ENCODE assay signal across 24 cellular contexts in genomic region chr17:29968271-29968670, GRCh38. TPM values are rescaled to one million over a fixed set of nuclear protein-coding genes. Genes with fewer than 3 reads are reported as not detected.
A peak's percentile ranks its signal among the peaks of the same experiment; 100 is the strongest.
DNase-seq lines count a peak whose midpoint lies in the region; ATAC-seq, FAIRE-seq and TF ChIP-seq lines count a peak whose summit lies in the region.
"Had no signal": no experiment of that assay in that cellular context is flagged by ENCODE, and none has a peak within 500 bp of the region (broad histone marks: within the 10 kb centered on the region; RNA-seq: fewer than 3 reads in every experiment).

No MANE protein-coding gene starts in this region.

- H3K79me2 ChIP-seq in astrocyte (ENCODE audit: insufficient read depth, low read length), result no peaks in the 10 kb centered on the region

- H3K4me1 Mint-ChIP-seq in astrocyte (ENCODE audit: low read depth, unreplicated experiment) (no peaks in the 10 kb centered on the region), progenitor cell of endocrine pancreas (ENCODE audit: low read depth) (no peaks in the 10 kb centered on the region)
- H3K4me1 Mint-ChIP-seq in activated CD8-positive, alpha-beta memory T cell treated with anti-CD3 and anti-CD28 coated beads, Interleukin-2, amount 10 ng/mL, durations not matched to agents 7 days and 5 days, result no peaks in the 10 kb centered on the region
- H3K4me1 Mint-ChIP-seq: CD4-positive, alpha-beta memory T cell; GM23338; H9 had no signal

- DNase-seq in COLO829 (ENCODE audit: low spot score), result peak; percentile 26
- no peak for DNase-seq in HTR-8/SVneo (ENCODE audit: insufficient read length, low spot score)
- peak; percentile 14 for DNase-seq in astrocyte (ENCODE audit: low read depth)
- DNase-seq in AG20443 (ENCODE audit: low spot score), result no peak
- DNase-seq in progenitor cell of endocrine pancreas (ENCODE audit: low spot score, unreplicated experiment), result no peak
- no peak for DNase-seq in activated CD8-positive, alpha-beta memory T cell treated with anti-CD3 and anti-CD28 coated beads, Interleukin-2, amount 10 ng/mL, durations not matched to agents 7 days and 5 days
- DNase-seq in NOMO-1 treated with DMSO at 0.1 percent for 48 hours (lab: John Stamatoyannopoulos, UW; ENCODE audit: unreplicated experiment), result no peak
- DNase-seq: 8988T; ACHN; C1 segment of cervical spinal cord; Caco-2; CD4-positive, alpha-beta memory T cell; DMS 273 treated with DMSO at 0.1 percent for 48 hours; DMS79; EL; GDM1; H9 had no signal

- peaks cover 5% of the 10 kb centered on the region for H3K9me3 Mint-ChIP-seq in astrocyte (ENCODE audit: unreplicated experiment)
- peaks cover 8% of the 10 kb centered on the region for H3K9me3 Mint-ChIP-seq in progenitor cell of endocrine pancreas (ENCODE audit: low read depth)
- no peaks in the 10 kb centered on the region for H3K9me3 Mint-ChIP-seq in activated CD8-positive, alpha-beta memory T cell treated with anti-CD3 and anti-CD28 coated beads, Interleukin-2, amount 10 ng/mL, durations not matched to agents 7 days and 5 days (ENCODE audit: low read depth)
- H3K9me3 Mint-ChIP-seq: GM23338 had no signal

- H3K36me3 Mint-ChIP-seq in astrocyte (ENCODE audit: low read depth, unreplicated experiment) (peaks cover 2% of the 10 kb centered on the region), progenitor cell of endocrine pancreas (ENCODE audit: insufficient read depth) (no peaks in the 10 kb centered on the region)
- H3K36me3 Mint-ChIP-seq in activated CD8-positive, alpha-beta memory T cell treated with anti-CD3 and anti-CD28 coated beads, Interleukin-2, amount 10 ng/mL, durations not matched to agents 7 days and 5 days, result no peaks in the 10 kb centered on the region
- H3K36me3 Mint-ChIP-seq: CD4-positive, alpha-beta memory T cell had no signal

- ATAC-seq in activated CD8-positive, alpha-beta memory T cell treated with anti-CD3 and anti-CD28 coated beads, Interleukin-2, amount 10 ng/mL, durations not matched to agents 7 days and 5 days, result no peak
- ATAC-seq: A549, GM12878, GM23338, HCT116 had no signal

- no peak overlapping the region for H3K4me2 ChIP-seq in astrocyte (ENCODE audit: low read length)
- H3K4me2 ChIP-seq: A549, GM23338 had no signal

- no peak overlapping the region for H3K27ac ChIP-seq in astrocyte (ENCODE audit: low read depth, low read length)
- H3K27ac ChIP-seq: A549 had no signal

- no peak overlapping the region for H2AFZ ChIP-seq in astrocyte (ENCODE audit: low read depth, low read length)
- H2AFZ ChIP-seq: GM23338 had no signal

- no peaks in the 10 kb centered on the region for H3K9me3 ChIP-seq in astrocyte (ENCODE audit: insufficient read depth, low read depth, low read length)
- H3K9me3 ChIP-seq: Caco-2 had no signal

- no peaks in the 10 kb centered on the region for H4K20me1 ChIP-seq in astrocyte (ENCODE audit: insufficient read depth, low read length)

- H3K27me3 ChIP-seq in astrocyte (ENCODE audit: insufficient read depth, low read length), result no peaks in the 10 kb centered on the region

- no peak overlapping the region for H3K4me3 Mint-ChIP-seq in astrocyte (ENCODE audit: unreplicated experiment)
- H3K4me3 Mint-ChIP-seq in progenitor cell of endocrine pancreas (ENCODE audit: low read depth), result no peak overlapping the region
- H3K4me3 Mint-ChIP-seq in activated CD8-positive, alpha-beta memory T cell treated with anti-CD3 and anti-CD28 coated beads, Interleukin-2, amount 10 ng/mL, durations not matched to agents 7 days and 5 days, result no peak overlapping the region
- H3K4me3 Mint-ChIP-seq: CD4-positive, alpha-beta memory T cell; GM23338; H9 had no signal

- FAIRE-seq in HTR-8/SVneo (lab: Jason Lieb, UNC) (peak; percentile 4), astrocyte (lab: Jason Lieb, UNC) (no peak), islet of Langerhans (lab: Jason Lieb, UNC) (peak; percentile 98)
- FAIRE-seq: A549, D721Med, GM12878, GM19239 had no signal

- H3K4me1 ChIP-seq in astrocyte (ENCODE audit: insufficient read depth, low read length), result no peaks in the 10 kb centered on the region
- H3K4me1 ChIP-seq: A549, Caco-2 had no signal

- no peak overlapping the region for H3K9ac ChIP-seq in astrocyte (ENCODE audit: low read length)

- CTCF ChIA-PET in activated CD8-positive, alpha-beta memory T cell treated with anti-CD3 and anti-CD28 coated beads, Interleukin-2, amount 10 ng/mL, durations not matched to agents 7 days and 5 days (lab: Charles Lee), result interaction anchor here (1.5 kb wide), 1 partner anchor 37 kb away, joined by 4 read pairs; no protein-coding TSS in a partner anchor

- TF ChIP-seq CTCF in astrocyte (IDR thresholded peaks at IDR 0.05; ENCODE audit: insufficient read depth, low read depth, low read length) (no peak), progenitor cell of endocrine pancreas (IDR thresholded peaks at IDR 0.05; ENCODE audit: unreplicated experiment) (no peak)

- no peaks in the 10 kb centered on the region for H3K27me3 Mint-ChIP-seq in astrocyte (ENCODE audit: low read depth, unreplicated experiment)
- no peaks in the 10 kb centered on the region for H3K27me3 Mint-ChIP-seq in progenitor cell of endocrine pancreas
- H3K27me3 Mint-ChIP-seq in activated CD8-positive, alpha-beta memory T cell treated with anti-CD3 and anti-CD28 coated beads, Interleukin-2, amount 10 ng/mL, durations not matched to agents 7 days and 5 days, result peaks cover 6% of the 10 kb centered on the region
- H3K27me3 Mint-ChIP-seq: CD4-positive, alpha-beta memory T cell had no signal

- no peak overlapping the region for H3K27ac Mint-ChIP-seq in astrocyte (ENCODE audit: unreplicated experiment)
- H3K27ac Mint-ChIP-seq in progenitor cell of endocrine pancreas, result no peak overlapping the region
- no peak overlapping the region for H3K27ac Mint-ChIP-seq in activated CD8-positive, alpha-beta memory T cell treated with anti-CD3 and anti-CD28 coated beads, Interleukin-2, amount 10 ng/mL, durations not matched to agents 7 days and 5 days
- H3K27ac Mint-ChIP-seq: GM23338, H9 had no signal

- no peaks in the 10 kb centered on the region for H3K36me3 ChIP-seq in astrocyte (ENCODE audit: insufficient read depth, low read length)

- no peak overlapping the region for H3K4me3 ChIP-seq in astrocyte (ENCODE audit: insufficient read depth, low read depth, low read length)
- H3K4me3 ChIP-seq: A549, GM12878, GM23338 had no signal

RNA-seq across cellular contexts. Expression of gene EFCAB5, which starts 26.8 kb away (rescaled TPM):
- total RNA-seq in astrocyte (1.00 and 1.5 TPM in 2 replicates), progenitor cell of endocrine pancreas (0.44 TPM in 1 of 2 replicates, not detected in the other)
- 1 to 10 TPM in 1 of 2 experiments, under 1 TPM in 1; 0.70 to 1.6 TPM for total RNA-seq in activated CD8-positive, alpha-beta memory T cell treated with anti-CD3 and anti-CD28 coated beads, Interleukin-2, amount 10 ng/mL, durations not matched to agents 7 days and 5 days
- total RNA-seq: GM23338, H9 had no signal

RNA-seq across cellular contexts. Expression of gene SSH2, which starts 38.2 kb away (rescaled TPM):
- total RNA-seq in astrocyte, result 25.0 and 31.1 TPM in 2 replicates
- total RNA-seq in progenitor cell of endocrine pancreas, result 20.2 and 20.7 TPM in 2 replicates
- total RNA-seq in activated CD8-positive, alpha-beta memory T cell treated with anti-CD3 and anti-CD28 coated beads, Interleukin-2, amount 10 ng/mL, durations not matched to agents 7 days and 5 days, result 10 to 100 TPM; 41.0 to 62.9 TPM

Comparison
In these comparisons a context has a peak if more than half of its experiments do, and no peak if none do; other contexts are left out.
1. DNase-seq: peak in COLO829 (single experiment) and astrocyte (single experiment); none in HTR-8/SVneo (single experiment), AG20443 (single experiment), progenitor cell of endocrine pancreas (single experiment), activated CD8-positive, alpha-beta memory T cell treated with anti-CD3 and anti-CD28 coated beads, Interleukin-2, amount 10 ng/mL, durations not matched to agents 7 days and 5 days (single experiment) and NOMO-1 treated with DMSO at 0.1 percent for 48 hours (single experiment).